In the genomic region with DNA sequence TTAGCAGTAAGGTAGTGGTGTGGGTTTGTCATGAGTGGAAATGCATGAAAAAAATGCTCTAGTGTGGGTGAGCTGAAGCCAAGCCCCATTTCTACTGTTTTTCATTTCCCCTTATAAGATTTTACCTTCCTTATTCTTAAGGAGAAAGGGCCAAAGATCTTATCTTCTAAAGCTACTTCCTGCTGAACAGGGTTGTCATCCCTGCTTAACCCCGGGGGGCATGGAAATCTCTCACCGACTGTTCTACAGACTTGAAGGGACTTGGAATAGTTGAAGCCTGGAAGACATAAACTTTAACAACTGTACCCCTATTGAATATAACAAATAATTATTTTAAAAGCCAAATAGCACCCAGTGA, we compare ENCODE assay signal across 18 cellular contexts. TPM values are rescaled to one million over a fixed set of nuclear protein-coding genes. Genes with fewer than 3 reads are reported as not detected.
A peak's percentile ranks its signal among the peaks of the same experiment; 100 is the strongest.
DNase-seq lines count a peak whose midpoint lies in the region; ATAC-seq, FAIRE-seq and TF ChIP-seq lines count a peak whose summit lies in the region.
"Had no signal": no experiment of that assay in that cellular context is flagged by ENCODE, and none has a peak within 500 bp of the region (broad histone marks: within the 10 kb centered on the region; RNA-seq: fewer than 3 reads in every experiment).

No MANE protein-coding gene starts in this region.

- H3K27me3 ChIP-seq in trophoblast cell (ENCODE audit: insufficient read depth, low read length), result no peaks in the 10 kb centered on the region
- no peaks in the 10 kb centered on the region for H3K27me3 ChIP-seq in osteoblast (ENCODE audit: insufficient read depth, low read length)
- H3K27me3 ChIP-seq: cardiac muscle cell, vagina had no signal

- H3K4me3 ChIP-seq in LNCaP clone FGC (ENCODE audit: low read depth, low read length) (no peak overlapping the region), trophoblast cell (ENCODE audit: low read depth, low read length) (no peak overlapping the region), osteoblast (ENCODE audit: insufficient read depth, low read length) (no peak overlapping the region)
- H3K4me3 ChIP-seq: cardiac muscle cell, lower lobe of right lung, skin epidermis, vagina had no signal

- H3K4me2 ChIP-seq in trophoblast cell (ENCODE audit: low read length) (peak overlapping the region; percentile 8), osteoblast (ENCODE audit: insufficient read depth, low read length) (no peak overlapping the region)

- CTCF ChIA-PET in activated CD8-positive, alpha-beta T cell treated with anti-CD3 and anti-CD28 coated beads for 36 hours (lab: Charles Lee), result interaction anchor here (3.2 kb wide), 1 partner anchor 19 kb away, joined by 12 read pairs; a partner anchor contains a TSS
- CTCF ChIA-PET in activated CD8-positive, alpha-beta T cell treated with anti-CD3 and anti-CD28 coated beads, Interleukin-2, amount 10 ng/mL, durations not matched to agents 7 days and 5 days (lab: Charles Lee), result interaction anchor here (0.7 kb wide), 1 partner anchor 19 kb away, joined by 3 read pairs; a partner anchor contains a TSS
- CTCF ChIA-PET in activated B cell treated with CpG ODN at 0.5 μM for 24 hours (lab: Charles Lee), result no interaction called here

- H3K36me3 Mint-ChIP-seq in activated CD8-positive, alpha-beta T cell treated with anti-CD3 and anti-CD28 coated beads for 36 hours (ENCODE audit: low read depth), result peaks cover 9% of the 10 kb centered on the region
- H3K36me3 Mint-ChIP-seq in activated CD8-positive, alpha-beta T cell treated with anti-CD3 and anti-CD28 coated beads, Interleukin-2, amount 10 ng/mL, durations not matched to agents 7 days and 5 days (ENCODE audit: low read depth), result peaks cover 15% of the 10 kb centered on the region
- H3K36me3 Mint-ChIP-seq in activated B cell treated with CpG ODN at 0.5 μM for 24 hours (ENCODE audit: low read depth), result peaks cover 12% of the 10 kb centered on the region

- H3K14ac ChIP-seq in trophoblast cell (ENCODE audit: low read length), result no peak overlapping the region

- no peak overlapping the region for H3K4ac ChIP-seq in trophoblast cell (ENCODE audit: low read depth, low read length)

- H3K79me1 ChIP-seq in trophoblast cell (ENCODE audit: low read length), result peaks cover 16% of the 10 kb centered on the region

- no peak overlapping the region for H4K12ac ChIP-seq in trophoblast cell (ENCODE audit: low read depth, low read length)

- intact Hi-C loops in activated CD8-positive, alpha-beta T cell treated with anti-CD3 and anti-CD28 coated beads for 36 hours (cut with micrococcal nuclease), result no loop called here
- intact Hi-C loops in activated B cell treated with CpG ODN at 0.5 μM for 24 hours (cut with micrococcal nuclease), result no loop called here

- H3K4me1 ChIP-seq in trophoblast cell (ENCODE audit: control insufficient read depth in 1 of 2, insufficient read depth in 2 of 2, low read length in 2 of 2) (peaks cover 10 to 18% of the 10 kb centered on the region in 2 experiments), osteoblast (ENCODE audit: insufficient read depth, low read length) (peaks cover 16% of the 10 kb centered on the region)

- H2AK5ac ChIP-seq in trophoblast cell (ENCODE audit: low read length), result no peak overlapping the region

- no peak for FAIRE-seq in D721Med (lab: Jason Lieb, UNC)

- no peaks in the 10 kb centered on the region for H3K27me3 Mint-ChIP-seq in activated CD8-positive, alpha-beta T cell treated with anti-CD3 and anti-CD28 coated beads for 36 hours
- no peaks in the 10 kb centered on the region for H3K27me3 Mint-ChIP-seq in activated CD8-positive, alpha-beta T cell treated with anti-CD3 and anti-CD28 coated beads, Interleukin-2, amount 10 ng/mL, durations not matched to agents 7 days and 5 days (ENCODE audit: low read depth)
- no peaks in the 10 kb centered on the region for H3K27me3 Mint-ChIP-seq in activated B cell treated with CpG ODN at 0.5 μM for 24 hours
- H3K27me3 Mint-ChIP-seq: activated naive CD8-positive, alpha-beta T cell treated with anti-CD3 and anti-CD28 coated beads for 36 hours had no signal

- no peak overlapping the region for H4K91ac ChIP-seq in trophoblast cell (ENCODE audit: low read depth, low read length)

- no peak overlapping the region for H2BK5ac ChIP-seq in trophoblast cell (ENCODE audit: low read depth, low read length, poor library complexity)

- H3K9me3 Mint-ChIP-seq in activated CD8-positive, alpha-beta T cell treated with anti-CD3 and anti-CD28 coated beads for 36 hours, result no peaks in the 10 kb centered on the region
- H3K9me3 Mint-ChIP-seq in activated CD8-positive, alpha-beta T cell treated with anti-CD3 and anti-CD28 coated beads, Interleukin-2, amount 10 ng/mL, durations not matched to agents 7 days and 5 days (ENCODE audit: insufficient read depth), result no peaks in the 10 kb centered on the region
- H3K9me3 Mint-ChIP-seq in activated B cell treated with CpG ODN at 0.5 μM for 24 hours, result no peaks in the 10 kb centered on the region
- H3K9me3 Mint-ChIP-seq: activated naive CD8-positive, alpha-beta T cell treated with anti-CD3 and anti-CD28 coated beads for 36 hours had no signal

- H3K79me2 ChIP-seq in trophoblast cell (ENCODE audit: control insufficient read depth, insufficient read depth, low read length, poor library complexity) (peaks cover 6% of the 10 kb centered on the region), osteoblast (ENCODE audit: insufficient read depth, low read length) (peaks cover 33% of the 10 kb centered on the region)

- peak overlapping the region; percentile 91 for H3K27ac Mint-ChIP-seq in activated CD8-positive, alpha-beta T cell treated with anti-CD3 and anti-CD28 coated beads for 36 hours
- H3K27ac Mint-ChIP-seq in activated CD8-positive, alpha-beta T cell treated with anti-CD3 and anti-CD28 coated beads, Interleukin-2, amount 10 ng/mL, durations not matched to agents 7 days and 5 days, result no peak overlapping the region
- H3K27ac Mint-ChIP-seq in activated B cell treated with CpG ODN at 0.5 μM for 24 hours, result peak overlapping the region; percentile 94

- no peak for TF ChIP-seq CTCF in activated CD8-positive, alpha-beta T cell treated with anti-CD3 and anti-CD28 coated beads for 36 hours (IDR thresholded peaks at IDR 0.05)
- TF ChIP-seq CTCF in LNCaP clone FGC (IDR thresholded peaks at IDR 0.05; ENCODE audit: control insufficient read depth, extremely low read depth, insufficient read depth) (no peak), activated B cell treated with CpG ODN at 0.5 μM for 24 hours (IDR thresholded peaks at IDR 0.05) (no peak), osteoblast (IDR thresholded peaks at IDR 0.05; ENCODE audit: extremely low read depth, low read depth, low read length) (no peak), D721Med (IDR thresholded peaks at IDR 0.05; ENCODE audit: insufficient read depth, missing control alignments) (no peak)

- peak overlapping the region; percentile 37 for H3K27ac ChIP-seq in trophoblast cell (ENCODE audit: low read depth, low read length)
- no peak overlapping the region for H3K27ac ChIP-seq in osteoblast (ENCODE audit: low read depth, low read length)
- H3K27ac ChIP-seq: vagina had no signal

- H3K18ac ChIP-seq in trophoblast cell (ENCODE audit: low read length), result no peak overlapping the region

- no peak overlapping the region for H3K23ac ChIP-seq in trophoblast cell (ENCODE audit: low read length)

- DNase-seq in activated CD8-positive, alpha-beta T cell treated with anti-CD3 and anti-CD28 coated beads for 36 hours, result no peak
- DNase-seq in activated CD8-positive, alpha-beta T cell treated with anti-CD3 and anti-CD28 coated beads, Interleukin-2, amount 10 ng/mL, durations not matched to agents 7 days and 5 days, result no peak
- DNase-seq in LNCaP clone FGC (ENCODE audit: low read depth), result peak; percentile 46
- DNase-seq in activated B cell treated with CpG ODN at 0.5 μM for 24 hours, result no peak
- peak; percentile 49 to 80 for DNase-seq in trophoblast cell
- no peak for DNase-seq in osteoblast (ENCODE audit: insufficient read length, low spot score, missing footprints)
- no peak for DNase-seq in D721Med (ENCODE audit: insufficient read length, low spot score)
- DNase-seq: activated CD4-positive, CD25-positive, alpha-beta regulatory T cell; activated naive CD8-positive, alpha-beta T cell treated with anti-CD3 and anti-CD28 coated beads for 36 hours; DND-41; effector CD8-positive, alpha-beta T cell; lower lobe of right lung; NCI-H2171; nucleus accumbens had no signal

- peaks cover 30% of the 10 kb centered on the region for H3K4me1 Mint-ChIP-seq in activated CD8-positive, alpha-beta T cell treated with anti-CD3 and anti-CD28 coated beads for 36 hours (ENCODE audit: low read depth)
- H3K4me1 Mint-ChIP-seq in activated CD8-positive, alpha-beta T cell treated with anti-CD3 and anti-CD28 coated beads, Interleukin-2, amount 10 ng/mL, durations not matched to agents 7 days and 5 days (ENCODE audit: low read depth), result peaks cover 38% of the 10 kb centered on the region
- peaks cover 51% of the 10 kb centered on the region for H3K4me1 Mint-ChIP-seq in activated B cell treated with CpG ODN at 0.5 μM for 24 hours

- no peak overlapping the region for H3K4me3 Mint-ChIP-seq in activated CD8-positive, alpha-beta T cell treated with anti-CD3 and anti-CD28 coated beads for 36 hours
- no peak overlapping the region for H3K4me3 Mint-ChIP-seq in activated CD8-positive, alpha-beta T cell treated with anti-CD3 and anti-CD28 coated beads, Interleukin-2, amount 10 ng/mL, durations not matched to agents 7 days and 5 days
- H3K4me3 Mint-ChIP-seq in activated B cell treated with CpG ODN at 0.5 μM for 24 hours, result peak overlapping the region; percentile 6

- peaks cover 6% of the 10 kb centered on the region for H4K20me1 ChIP-seq in osteoblast (ENCODE audit: insufficient read depth, low read length)

- no peak overlapping the region for H2BK120ac ChIP-seq in trophoblast cell (ENCODE audit: insufficient read depth, low read length, poor library complexity)

- no peak overlapping the region for H4K8ac ChIP-seq in trophoblast cell (ENCODE audit: low read depth, low read length)

- H2AFZ ChIP-seq in trophoblast cell (ENCODE audit: insufficient read depth, low read length, poor library complexity) (no peak overlapping the region), osteoblast (ENCODE audit: low read length) (no peak overlapping the region)

- H2BK12ac ChIP-seq in trophoblast cell (ENCODE audit: low read length), result no peak overlapping the region

- no peaks in the 10 kb centered on the region for H3K9me3 ChIP-seq in trophoblast cell (ENCODE audit: insufficient read depth, low read depth, low read length)
- H3K9me3 ChIP-seq in osteoblast (ENCODE audit: low read depth, low read length), result no peaks in the 10 kb centered on the region
- H3K9me3 ChIP-seq: lower lobe of right lung, vagina had no signal

- POLR2A ChIA-PET in activated CD8-positive, alpha-beta T cell treated with anti-CD3 and anti-CD28 coated beads for 36 hours (lab: Charles Lee), result no interaction called here
- POLR2A ChIA-PET in activated CD8-positive, alpha-beta T cell treated with anti-CD3 and anti-CD28 coated beads, Interleukin-2, amount 10 ng/mL, durations not matched to agents 7 days and 5 days (lab: Charles Lee), result interaction anchor here (0.8 kb wide), 1 partner anchor 93 kb away, joined by 3 read pairs; no protein-coding TSS in a partner anchor
- POLR2A ChIA-PET in activated B cell treated with CpG ODN at 0.5 μM for 24 hours (lab: Charles Lee), result interaction anchor here (0.6 to 3.6 kb wide), 2 partner anchors 19 to 873 kb away, joined by 4 to 37 read pairs; a partner anchor contains a TSS

- no CpG with 5 or more reads among the region's 2 CpGs for WGBS in trophoblast cell (ENCODE audit: extremely low coverage, insufficient coverage, insufficient read length)

- no peak for ATAC-seq in activated CD8-positive, alpha-beta T cell treated with anti-CD3 and anti-CD28 coated beads for 36 hours
- ATAC-seq in activated CD8-positive, alpha-beta T cell treated with anti-CD3 and anti-CD28 coated beads, Interleukin-2, amount 10 ng/mL, durations not matched to agents 7 days and 5 days, result no peak
- no peak for ATAC-seq in activated B cell treated with CpG ODN at 0.5 μM for 24 hours (ENCODE audit: low read depth)
- no peak for ATAC-seq in HG03045 (IDR thresholded peaks at IDR 0.05; ENCODE audit: unreplicated experiment)
- ATAC-seq: lower lobe of right lung had no signal

- no peaks in the 10 kb centered on the region for H3K36me3 ChIP-seq in trophoblast cell (ENCODE audit: control insufficient read depth in 1 of 2, insufficient read depth in 2 of 2, low read length in 2 of 2)
- H3K36me3 ChIP-seq in osteoblast (ENCODE audit: insufficient read depth, low read length), result no peaks in the 10 kb centered on the region
- H3K36me3 ChIP-seq: cardiac muscle cell, lower lobe of right lung, vagina had no signal

- H3K9ac ChIP-seq in trophoblast cell (ENCODE audit: low read length), result no peak overlapping the region

RNA-seq across cellular contexts. Expression of a gene that starts 1.6 kb away (rescaled TPM):
- total RNA-seq in activated CD8-positive, alpha-beta T cell treated with anti-CD3 and anti-CD28 coated beads for 36 hours, result 10 to 100 TPM; 29.2 to 32.1 TPM
- total RNA-seq in activated CD8-positive, alpha-beta T cell treated with anti-CD3 and anti-CD28 coated beads, Interleukin-2, amount 10 ng/mL, durations not matched to agents 7 days and 5 days, result 10 to 100 TPM; 28.1 to 34.1 TPM
- total RNA-seq in activated B cell treated with CpG ODN at 0.5 μM for 24 hours, result 39.5 and 43.0 TPM in 2 replicates
- polyA plus RNA-seq in trophoblast cell (2013), result 25.7 and 26.5 TPM in 2 replicates
- total RNA-seq in osteoblast, result 77.2 and 98.8 TPM in 2 replicates

RNA-seq across cellular contexts. Expression of a gene that starts 19.3 kb away (rescaled TPM):
- total RNA-seq in activated CD8-positive, alpha-beta T cell treated with anti-CD3 and anti-CD28 coated beads for 36 hours, result 10 to 100 TPM in 1 of 2 experiments, 1 to 10 TPM in 1; 9.6 to 10.0 TPM
- total RNA-seq in activated CD8-positive, alpha-beta T cell treated with anti-CD3 and anti-CD28 coated beads, Interleukin-2, amount 10 ng/mL, durations not matched to agents 7 days and 5 days, result 10 to 100 TPM; 13.6 to 13.7 TPM
- total RNA-seq in activated B cell treated with CpG ODN at 0.5 μM for 24 hours (11.9 and 14.1 TPM in 2 replicates), osteoblast (15.9 and 17.4 TPM in 2 replicates)
- 7.0 and 8.6 TPM in 2 replicates for polyA plus RNA-seq in trophoblast cell (2013)

RNA-seq across cellular contexts. Expression of a gene that starts 49.3 kb away (rescaled TPM):
- total RNA-seq in activated CD8-positive, alpha-beta T cell treated with anti-CD3 and anti-CD28 coated beads for 36 hours, result 10 to 100 TPM; 82.0 to 82.7 TPM
- total RNA-seq in activated CD8-positive, alpha-beta T cell treated with anti-CD3 and anti-CD28 coated beads, Interleukin-2, amount 10 ng/mL, durations not matched to agents 7 days and 5 days, result 10 to 100 TPM; 60.5 to 65.1 TPM
- total RNA-seq in activated B cell treated with CpG ODN at 0.5 μM for 24 hours, result 40.6 and 43.5 TPM in 2 replicates
- 86.6 and 86.7 TPM in 2 replicates for polyA plus RNA-seq in trophoblast cell (2013)
- total RNA-seq in osteoblast, result 153 and 220 TPM in 2 replicates

Comparison
In these comparisons a context has a peak if more than half of its experiments do, and no peak if none do; other contexts are left out.
1. DNase-seq: peak in LNCaP clone FGC (single experiment) and trophoblast cell (2 of 2); none in activated CD8-positive, alpha-beta T cell treated with anti-CD3 and anti-CD28 coated beads for 36 hours (single experiment), activated CD8-positive, alpha-beta T cell treated with anti-CD3 and anti-CD28 coated beads, Interleukin-2, amount 10 ng/mL, durations not matched to agents 7 days and 5 days (single experiment), activated B cell treated with CpG ODN at 0.5 μM for 24 hours (single experiment), osteoblast (single experiment) and D721Med (single experiment).